In genomic region chr7:128210036-128210347, GRCh38 we compare ENCODE assay signal across 16 cellular contexts. TPM values are rescaled to one million over a fixed set of nuclear protein-coding genes. Genes with fewer than 3 reads are reported as not detected.
"Had no signal": no experiment of that assay in that cellular context is flagged by ENCODE, and none has a peak within 500 bp of the region (broad histone marks: within the 10 kb centered on the region; RNA-seq: fewer than 3 reads in every experiment).

No MANE protein-coding gene starts in this region.

- DNase-seq: cerebellar nuclear complex had no signal

- H3K9me3 Mint-ChIP-seq: activated naive CD4-positive, alpha-beta T cell treated with anti-CD3 and anti-CD28 coated beads for 36 hours; activated T-helper 17 cell treated with anti-CD3 and anti-CD28 coated beads, Interleukin-2, amount 50 U/mL, for 72 hours; naive thymus-derived CD4-positive, alpha-beta T cell; T-cell had no signal

- H3K27me3 ChIP-seq: body of pancreas had no signal

- H3K4me1 ChIP-seq: body of pancreas, prostate gland, transverse colon had no signal

- H3K9me3 ChIP-seq: body of pancreas, esophagus muscularis mucosa, prostate gland, spleen, transverse colon had no signal

- H3K4me3 Mint-ChIP-seq: activated CD4-positive, alpha-beta T cell treated with anti-CD3 and anti-CD28 coated beads for 36 hours; activated naive CD4-positive, alpha-beta T cell treated with anti-CD3 and anti-CD28 coated beads for 36 hours; activated T-helper 17 cell treated with anti-CD3 and anti-CD28 coated beads, Interleukin-2, amount 50 U/mL, for 72 hours; naive thymus-derived CD4-positive, alpha-beta T cell; T-cell had no signal

- H3K36me3 ChIP-seq: esophagus muscularis mucosa, prostate gland, spleen, transverse colon, WERI-Rb-1 had no signal

- H3K36me3 Mint-ChIP-seq: naive thymus-derived CD4-positive, alpha-beta T cell; T-cell had no signal

- H3K4me1 Mint-ChIP-seq: activated CD4-positive, alpha-beta T cell treated with anti-CD3 and anti-CD28 coated beads for 36 hours; activated T-helper 17 cell treated with anti-CD3 and anti-CD28 coated beads, Interleukin-2, amount 50 U/mL, for 72 hours had no signal

- H3K27ac ChIP-seq: body of pancreas, esophagus muscularis mucosa, prostate gland, spleen, transverse colon, WERI-Rb-1 had no signal

- H3K27ac Mint-ChIP-seq: activated CD4-positive, alpha-beta T cell treated with anti-CD3 and anti-CD28 coated beads for 36 hours; activated naive CD4-positive, alpha-beta T cell treated with anti-CD3 and anti-CD28 coated beads for 36 hours; activated T-helper 17 cell treated with anti-CD3 and anti-CD28 coated beads, Interleukin-2, amount 50 U/mL, for 72 hours; naive thymus-derived CD4-positive, alpha-beta T cell; T-cell had no signal

- H3K4me3 ChIP-seq: body of pancreas, esophagus muscularis mucosa, prostate gland, transverse colon had no signal

RNA-seq across cellular contexts. Expression of gene LEP, which starts 31.1 kb away (rescaled TPM):
- total RNA-seq: activated CD4-positive, alpha-beta T cell treated with anti-CD3 and anti-CD28 coated beads for 36 hours; activated naive CD4-positive, alpha-beta T cell treated with anti-CD3 and anti-CD28 coated beads for 36 hours; activated T-helper 17 cell treated with anti-CD3 and anti-CD28 coated beads, Interleukin-2, amount 50 U/mL, for 72 hours; dermis microvascular lymphatic vessel endothelial cell; esophagus muscularis mucosa; fibroblast of villous mesenchyme; lung microvascular endothelial cell; mononuclear cell; prostate gland; T-cell had no signal
- polyA plus RNA-seq: naive thymus-derived CD4-positive, alpha-beta T cell had no signal
